In genomic region chr1:225928186-225929175, GRCh38 we compare ENCODE assay signal across 14 cellular contexts. TPM values are rescaled to one million over a fixed set of nuclear protein-coding genes. Genes with fewer than 3 reads are reported as not detected.
DNase-seq lines count a peak whose midpoint lies in the region; ATAC-seq and TF ChIP-seq lines count a peak whose summit lies in the region.
"Had no signal": no experiment of that assay in that cellular context is flagged by ENCODE, and none has a peak within 500 bp of the region (broad histone marks: within the 10 kb centered on the region; RNA-seq: fewer than 3 reads in every experiment).

No MANE protein-coding gene starts in this region.

- no peaks in the 10 kb centered on the region for H4K20me1 ChIP-seq in MM.1S (ENCODE audit: insufficient read depth, low read length)

- peak overlapping the region; percentile 52 for H3K4me3 Mint-ChIP-seq in activated T-helper 17 cell treated with anti-CD3 and anti-CD28 coated beads, Interleukin-2, amount 50 U/mL, for 72 hours
- H3K4me3 Mint-ChIP-seq in natural killer cell (peak overlapping the region; percentile 50), HFFc6 (no peak overlapping the region)
- H3K4me3 Mint-ChIP-seq: memory B cell had no signal

- no peak overlapping the region for H3K4me3 ChIP-seq in MM.1S (ENCODE audit: low read length)
- H3K4me3 ChIP-seq: A549, dorsolateral prefrontal cortex had no signal

- intact Hi-C loops in natural killer cell (cut with micrococcal nuclease) = no loop called here

- H3K27me3 Mint-ChIP-seq in activated T-helper 17 cell treated with anti-CD3 and anti-CD28 coated beads, Interleukin-2, amount 50 U/mL, for 72 hours = no peaks in the 10 kb centered on the region
- no peaks in the 10 kb centered on the region for H3K27me3 Mint-ChIP-seq in natural killer cell (ENCODE audit: low read depth in 2 of 2)
- no peaks in the 10 kb centered on the region; the same call in 1 of the 2 replicates for H3K27me3 Mint-ChIP-seq in HFFc6 (ENCODE audit: insufficient read depth)
- H3K27me3 Mint-ChIP-seq: memory B cell had no signal

- H3K36me3 ChIP-seq in MM.1S (replicated peaks; ENCODE audit: insufficient read depth, low read length) = no peaks in the 10 kb centered on the region

- no peaks in the 10 kb centered on the region for H3K9me2 ChIP-seq in MM.1S (replicated peaks; ENCODE audit: insufficient read depth, low read length)

- no peak overlapping the region for H3K27ac ChIP-seq in MM.1S (ENCODE audit: low read length)
- H3K27ac ChIP-seq: A549, dorsolateral prefrontal cortex had no signal

- no peak overlapping the region for H3K4me2 ChIP-seq in MM.1S (ENCODE audit: low read depth, low read length)
- H3K4me2 ChIP-seq: A549 had no signal

- peaks cover 6% of the 10 kb centered on the region for H3K4me1 Mint-ChIP-seq in activated T-helper 17 cell treated with anti-CD3 and anti-CD28 coated beads, Interleukin-2, amount 50 U/mL, for 72 hours
- peaks cover 20 to 25% of the 10 kb centered on the region in 2 donors for H3K4me1 Mint-ChIP-seq in natural killer cell
- peaks cover 16% of the 10 kb centered on the region for H3K4me1 Mint-ChIP-seq in HFFc6 (ENCODE audit: low read depth)
- H3K4me1 Mint-ChIP-seq: memory B cell had no signal

- no peaks in the 10 kb centered on the region for H3K9me3 ChIP-seq in MM.1S (replicated peaks; ENCODE audit: insufficient read depth, low read length)
- H3K9me3 ChIP-seq: A549 had no signal

- H3K9me3 Mint-ChIP-seq in activated T-helper 17 cell treated with anti-CD3 and anti-CD28 coated beads, Interleukin-2, amount 50 U/mL, for 72 hours = no peaks in the 10 kb centered on the region
- no peaks in the 10 kb centered on the region for H3K9me3 Mint-ChIP-seq in natural killer cell
- no peaks in the 10 kb centered on the region for H3K9me3 Mint-ChIP-seq in HFFc6
- H3K9me3 Mint-ChIP-seq: memory B cell had no signal

- H3K36me3 Mint-ChIP-seq in activated T-helper 17 cell treated with anti-CD3 and anti-CD28 coated beads, Interleukin-2, amount 50 U/mL, for 72 hours (ENCODE audit: low read depth) = peaks cover 6% of the 10 kb centered on the region
- H3K36me3 Mint-ChIP-seq in natural killer cell (no peaks in the 10 kb centered on the region), HFFc6 (ENCODE audit: low read depth) (no peaks in the 10 kb centered on the region)
- H3K36me3 Mint-ChIP-seq: memory B cell had no signal

- no peaks in the 10 kb centered on the region for H3K27me3 ChIP-seq in MM.1S (replicated peaks; ENCODE audit: insufficient read depth, low read length)
- H3K27me3 ChIP-seq: dorsolateral prefrontal cortex had no signal

- no peak for ATAC-seq in activated T-helper 17 cell treated with anti-CD3 and anti-CD28 coated beads, Interleukin-2, amount 50 U/mL, for 72 hours (replicated peaks)
- ATAC-seq in natural killer cell (no peak), GM21360 (IDR thresholded peaks at IDR 0.05; ENCODE audit: unreplicated experiment) (no peak)
- ATAC-seq: A549 had no signal

- H3K27ac Mint-ChIP-seq in activated T-helper 17 cell treated with anti-CD3 and anti-CD28 coated beads, Interleukin-2, amount 50 U/mL, for 72 hours = peak overlapping the region; percentile 81
- peak overlapping the region; percentile 66 to 82 for H3K27ac Mint-ChIP-seq in natural killer cell
- H3K27ac Mint-ChIP-seq in HFFc6 = no peak overlapping the region
- H3K27ac Mint-ChIP-seq: memory B cell had no signal

- H3K4me1 ChIP-seq in MM.1S (ENCODE audit: low read length) = 0 out of 2 replicates have a peak, but pooled peaks cover 3% of the 10 kb centered on the region

- peak; percentile 24 for DNase-seq in SIG-M5 treated with dmso at 0.1 percent for 504 hours (lab: John Stamatoyannopoulos, UW; ENCODE audit: unreplicated experiment)
- DNase-seq in SIG-M5 (lab: John Stamatoyannopoulos, UW) = no peak
- no peak for DNase-seq in MM.1S
- no peak for DNase-seq in natural killer cell
- DNase-seq in HFFc6 = no peak
- no peak for DNase-seq in H4 (ENCODE audit: low spot score)
- DNase-seq: dorsolateral prefrontal cortex, head of caudate nucleus, NCI-H69 had no signal

- H3K79me2 ChIP-seq in MM.1S (ENCODE audit: low read length) = peaks cover 6% of the 10 kb centered on the region

- TF ChIP-seq CTCF in MM.1S (IDR thresholded peaks at IDR 0.05; ENCODE audit: low read length) = no peak
- no peak for TF ChIP-seq CTCF in natural killer cell (IDR thresholded peaks at IDR 0.05)
- TF ChIP-seq CTCF in HFFc6 (IDR thresholded peaks at IDR 0.05) = no peak

- peak overlapping the region; percentile 39 for H2AFZ ChIP-seq in MM.1S (ENCODE audit: low read length)

- peaks cover 6% of the 10 kb centered on the region; the same call in 1 of the 2 replicates for H3F3A ChIP-seq in MM.1S (ENCODE audit: insufficient read depth, low read length)

- no peak overlapping the region for H3K9ac ChIP-seq in MM.1S (ENCODE audit: low read length)

RNA-seq across cellular contexts. Expression of gene PYCR2, which starts 4.4 kb away (rescaled TPM):
- 100 to 1,000 TPM in 1 of 2 donors, 10 to 100 TPM in 1; 63.2 to 105 TPM for total RNA-seq in activated T-helper 17 cell treated with anti-CD3 and anti-CD28 coated beads, Interleukin-2, amount 50 U/mL, for 72 hours
- 10 to 100 TPM; 57.7 to 74.5 (median 62.6) TPM for total RNA-seq in natural killer cell
- total RNA-seq in HFFc6 (2021; fragmentation: NEBNext Ultra II Directional; extraction: Animal tissue kit (Norgen Biotek cat#: 25700)) = 10 to 100 TPM; 50.7 to 56.3 (median 52.8) TPM
- total RNA-seq in H4 (2014; rRNA removed; shearing (Covaris generic)) = 37.2 and 38.6 TPM in 2 replicates

RNA-seq across cellular contexts. Expression of gene LEFTY2, which starts 12.5 kb away (rescaled TPM):
- not detected for total RNA-seq in activated T-helper 17 cell treated with anti-CD3 and anti-CD28 coated beads, Interleukin-2, amount 50 U/mL, for 72 hours
- total RNA-seq in natural killer cell = not detected
- total RNA-seq in HFFc6 (2021; fragmentation: NEBNext Ultra II Directional; extraction: Animal tissue kit (Norgen Biotek cat#: 25700)) = not detected
- not detected in 2 replicates for total RNA-seq in H4 (2014; rRNA removed; shearing (Covaris generic))
- total RNA-seq: M059J had no signal

RNA-seq across cellular contexts. Expression of gene LEFTY1, which starts 39.5 kb away (rescaled TPM):
- total RNA-seq in activated T-helper 17 cell treated with anti-CD3 and anti-CD28 coated beads, Interleukin-2, amount 50 U/mL, for 72 hours = not detected
- not detected for total RNA-seq in natural killer cell
- not detected for total RNA-seq in HFFc6 (2021; fragmentation: NEBNext Ultra II Directional; extraction: Animal tissue kit (Norgen Biotek cat#: 25700))
- total RNA-seq in H4 (2014; rRNA removed; shearing (Covaris generic)) = 0.50 TPM in 1 of 2 replicates, not detected in the other

RNA-seq across cellular contexts. Expression of gene TMEM63A, which starts 46.3 kb away (rescaled TPM):
- total RNA-seq in activated T-helper 17 cell treated with anti-CD3 and anti-CD28 coated beads, Interleukin-2, amount 50 U/mL, for 72 hours = 100 to 1,000 TPM in 1 of 2 donors, 10 to 100 TPM in 1; 74.9 to 242 TPM
- total RNA-seq in natural killer cell = 100 to 1,000 TPM; 101 to 166 (median 113) TPM
- 10 to 100 TPM; 18.9 to 29.1 (median 22.0) TPM for total RNA-seq in HFFc6 (2021; fragmentation: NEBNext Ultra II Directional; extraction: Animal tissue kit (Norgen Biotek cat#: 25700))
- total RNA-seq in H4 (2014; rRNA removed; shearing (Covaris generic)) = 4.0 and 6.8 TPM in 2 replicates
